9 cellular contexts compared by ENCODE assay signal in genomic region chr10:103739039-103739764, GRCh38.
DNase-seq lines count a peak whose midpoint lies in the region; ATAC-seq and TF ChIP-seq lines count a peak whose summit lies in the region.
"Had no signal": no experiment of that assay in that cellular context is flagged by ENCODE, and none has a peak within 500 bp of the region (broad histone marks: within the 10 kb centered on the region; RNA-seq: fewer than 3 reads in every experiment).

No MANE protein-coding gene starts in this region.

- ATAC-seq in upper lobe of left lung (ENCODE audit: low FRiP score in 2 of 2) (peak in 1 of 2 donors; percentile 86), HG03442 (IDR thresholded peaks at IDR 0.05; ENCODE audit: unreplicated experiment) (no peak)
- ATAC-seq in activated CD8-positive, alpha-beta memory T cell treated with anti-CD3 and anti-CD28 coated beads, Interleukin-2, amount 10 ng/mL, durations not matched to agents 7 days and 5 days: no peak

- H3K9ac ChIP-seq in mesenchymal stem cell (ENCODE audit: low read length): peak overlapping the region; percentile 70

- no peak overlapping the region for H2AK5ac ChIP-seq in mesenchymal stem cell (ENCODE audit: low read length, severe bottlenecking)

- H3K4me3 ChIP-seq in ectodermal cell (ENCODE audit: insufficient read depth, low read depth, low read length) (peak overlapping the region; percentile 13), mesenchymal stem cell (ENCODE audit: insufficient read depth in 1 of 2, low read depth in 1 of 2, low read length in 2 of 2) (peak overlapping the region in 1 of 2 experiments; percentile 34), upper lobe of left lung (no peak overlapping the region)

- peak overlapping the region; percentile 87 for H2BK120ac ChIP-seq in mesenchymal stem cell (ENCODE audit: low read depth, low read length)

- H3K4me2 ChIP-seq in mesenchymal stem cell (ENCODE audit: low read length, poor library complexity, severe bottlenecking): peak overlapping the region; percentile 60

- peak overlapping the region; percentile 12 for H2BK15ac ChIP-seq in mesenchymal stem cell (ENCODE audit: low read depth, poor library complexity, severe bottlenecking)

- H2BK5ac ChIP-seq in mesenchymal stem cell (ENCODE audit: low read depth, low read length, poor library complexity, severe bottlenecking): no peak overlapping the region

- no peaks in the 10 kb centered on the region for H3K36me3 Mint-ChIP-seq in activated CD8-positive, alpha-beta memory T cell treated with anti-CD3 and anti-CD28 coated beads, Interleukin-2, amount 10 ng/mL, durations not matched to agents 7 days and 5 days

- H3K27me3 Mint-ChIP-seq in activated CD8-positive, alpha-beta memory T cell treated with anti-CD3 and anti-CD28 coated beads, Interleukin-2, amount 10 ng/mL, durations not matched to agents 7 days and 5 days: peaks cover 7% of the 10 kb centered on the region
- H3K27me3 Mint-ChIP-seq: stimulated activated naive CD8-positive, alpha-beta T cell treated with anti-CD3 and anti-CD28 coated beads, Interleukin-15, Interleukin-2, amounts not matched to agents 100 ng/mL and 50 ng/mL, for 24 hours had no signal

- H3K36me3 ChIP-seq in ectodermal cell (ENCODE audit: control insufficient read depth, insufficient read depth, low read length): no peaks in the 10 kb centered on the region
- H3K36me3 ChIP-seq in mesenchymal stem cell (ENCODE audit: control insufficient read depth in 1 of 2, insufficient read depth in 2 of 2, low read depth in 1 of 2, low read length in 2 of 2): peaks cover 0 to 9% of the 10 kb centered on the region in 2 experiments
- H3K36me3 ChIP-seq in upper lobe of left lung: no peaks in the 10 kb centered on the region

- no peak overlapping the region for H2AFZ ChIP-seq in mesenchymal stem cell (ENCODE audit: low read depth, low read length)

- H3K18ac ChIP-seq in mesenchymal stem cell (ENCODE audit: low read depth in 1 of 2, low read length in 2 of 2): peak overlapping the region; percentile 89 to 94

- no peaks in the 10 kb centered on the region for H3K9me3 Mint-ChIP-seq in activated CD8-positive, alpha-beta memory T cell treated with anti-CD3 and anti-CD28 coated beads, Interleukin-2, amount 10 ng/mL, durations not matched to agents 7 days and 5 days (ENCODE audit: low read depth)
- H3K9me3 Mint-ChIP-seq: stimulated activated naive CD8-positive, alpha-beta T cell treated with anti-CD3 and anti-CD28 coated beads, Interleukin-15, Interleukin-2, amounts not matched to agents 100 ng/mL and 50 ng/mL, for 24 hours had no signal

- TF ChIP-seq EP300 in upper lobe of left lung (IDR thresholded peaks at IDR 0.05): no peak

- WGBS in ectodermal cell, 2 experiments: 23 to 24% methylated on average over 13 of the region's 13 CpGs
- WGBS in mesenchymal stem cell: 17% methylated on average over 12 of the region's 13 CpGs
- WGBS in upper lobe of left lung, 2 donors: 56 to 58% methylated on average over 12 to 13 of the region's 13 CpGs

- CTCF ChIA-PET in activated CD8-positive, alpha-beta memory T cell treated with anti-CD3 and anti-CD28 coated beads, Interleukin-2, amount 10 ng/mL, durations not matched to agents 7 days and 5 days (lab: Charles Lee): interaction anchor here (1.6 kb wide), 1 partner anchor 27 kb away, joined by 3 read pairs; no protein-coding TSS in a partner anchor

- no peaks in the 10 kb centered on the region for H3K79me1 ChIP-seq in mesenchymal stem cell (replicated peaks; ENCODE audit: low read length, poor library complexity, severe bottlenecking)

- no peak overlapping the region for H3K4me3 Mint-ChIP-seq in activated CD8-positive, alpha-beta memory T cell treated with anti-CD3 and anti-CD28 coated beads, Interleukin-2, amount 10 ng/mL, durations not matched to agents 7 days and 5 days
- H3K4me3 Mint-ChIP-seq: stimulated activated naive CD8-positive, alpha-beta T cell treated with anti-CD3 and anti-CD28 coated beads, Interleukin-15, Interleukin-2, amounts not matched to agents 100 ng/mL and 50 ng/mL, for 24 hours had no signal

- peak overlapping the region; percentile 77 to 94 for H3K4ac ChIP-seq in mesenchymal stem cell (ENCODE audit: low read depth in 1 of 2, low read length in 2 of 2)

- H3K27me3 ChIP-seq in ectodermal cell (ENCODE audit: control insufficient read depth, insufficient read depth, low read length, poor library complexity, severe bottlenecking) (no peaks in the 10 kb centered on the region), mesenchymal stem cell (ENCODE audit: control insufficient read depth in 1 of 2, insufficient read depth in 1 of 2, low read length in 2 of 2) (no peaks in the 10 kb centered on the region), upper lobe of left lung (no peaks in the 10 kb centered on the region)

- peak overlapping the region in 1 of 2 experiments; percentile 79 for H3K14ac ChIP-seq in mesenchymal stem cell (ENCODE audit: low read length in 2 of 2)

- TF ChIP-seq CTCF in upper lobe of left lung (IDR thresholded peaks at IDR 0.05): no peak

- DNase-seq in NCI-H226 (peak; percentile 92), mesenchymal stem cell (peak; percentile 99), upper lobe of left lung (no peak), NCI-H2196 (lab: John Stamatoyannopoulos, UW; ENCODE audit: unreplicated experiment) (no peak)
- DNase-seq in activated CD8-positive, alpha-beta memory T cell treated with anti-CD3 and anti-CD28 coated beads, Interleukin-2, amount 50 U/mL, for 4 hours: no peak
- DNase-seq in activated CD8-positive, alpha-beta memory T cell treated with anti-CD3 and anti-CD28 coated beads, Interleukin-2, amount 10 ng/mL, durations not matched to agents 7 days and 5 days: no peak

- peak overlapping the region; percentile 91 for H4K91ac ChIP-seq in mesenchymal stem cell (ENCODE audit: low read length)

- H3K9me3 ChIP-seq in ectodermal cell (ENCODE audit: control insufficient read depth, low read length) (no peaks in the 10 kb centered on the region), mesenchymal stem cell (ENCODE audit: control insufficient read depth, low read length) (no peaks in the 10 kb centered on the region), upper lobe of left lung (no peaks in the 10 kb centered on the region)

- H3K4me1 Mint-ChIP-seq in activated CD8-positive, alpha-beta memory T cell treated with anti-CD3 and anti-CD28 coated beads, Interleukin-2, amount 10 ng/mL, durations not matched to agents 7 days and 5 days: no peaks in the 10 kb centered on the region

- H3K27ac ChIP-seq in ectodermal cell (ENCODE audit: insufficient read depth, low read depth, low read length, poor library complexity, severe bottlenecking) (no peak overlapping the region), mesenchymal stem cell (ENCODE audit: low read length, poor library complexity, severe bottlenecking) (peak overlapping the region; percentile 44), upper lobe of left lung (peak overlapping the region in 3 of 4 donors; percentile 30 to 60 (median 33))

- H4K8ac ChIP-seq in mesenchymal stem cell (ENCODE audit: low read length): peak overlapping the region; percentile 90

- H3K4me1 ChIP-seq in ectodermal cell (ENCODE audit: control insufficient read depth, insufficient read depth, low read length) (peaks cover 8% of the 10 kb centered on the region), mesenchymal stem cell (ENCODE audit: control insufficient read depth, insufficient read depth, low read depth, low read length) (peaks cover 21% of the 10 kb centered on the region), upper lobe of left lung (peaks cover 19 to 29% (median 24%) of the 10 kb centered on the region in 4 donors)

- H2BK12ac ChIP-seq in mesenchymal stem cell (ENCODE audit: low read length in 2 of 2): peak overlapping the region; percentile 90 to 98

- no peak for TF ChIP-seq POLR2A in upper lobe of left lung (IDR thresholded peaks at IDR 0.05)

- H3K27ac Mint-ChIP-seq in activated CD8-positive, alpha-beta memory T cell treated with anti-CD3 and anti-CD28 coated beads, Interleukin-2, amount 10 ng/mL, durations not matched to agents 7 days and 5 days: no peak overlapping the region
- H3K27ac Mint-ChIP-seq: stimulated activated naive CD8-positive, alpha-beta T cell treated with anti-CD3 and anti-CD28 coated beads, Interleukin-15, Interleukin-2, amounts not matched to agents 100 ng/mL and 50 ng/mL, for 24 hours had no signal

- H3K23ac ChIP-seq in mesenchymal stem cell (ENCODE audit: low read length in 2 of 2): no peak overlapping the region

Comparison
In these comparisons a context has a peak if more than half of its experiments do, and no peak if none do; other contexts are left out.
1. DNase-seq: peak in NCI-H226 (single experiment) and mesenchymal stem cell (single experiment); none in upper lobe of left lung (0 of 2), activated CD8-positive, alpha-beta memory T cell treated with anti-CD3 and anti-CD28 coated beads, Interleukin-2, amount 50 U/mL, for 4 hours (single experiment), NCI-H2196 (single experiment) and activated CD8-positive, alpha-beta memory T cell treated with anti-CD3 and anti-CD28 coated beads, Interleukin-2, amount 10 ng/mL, durations not matched to agents 7 days and 5 days (single experiment).